ENCODE assay signal across 1 cellular context in the genomic region with DNA sequence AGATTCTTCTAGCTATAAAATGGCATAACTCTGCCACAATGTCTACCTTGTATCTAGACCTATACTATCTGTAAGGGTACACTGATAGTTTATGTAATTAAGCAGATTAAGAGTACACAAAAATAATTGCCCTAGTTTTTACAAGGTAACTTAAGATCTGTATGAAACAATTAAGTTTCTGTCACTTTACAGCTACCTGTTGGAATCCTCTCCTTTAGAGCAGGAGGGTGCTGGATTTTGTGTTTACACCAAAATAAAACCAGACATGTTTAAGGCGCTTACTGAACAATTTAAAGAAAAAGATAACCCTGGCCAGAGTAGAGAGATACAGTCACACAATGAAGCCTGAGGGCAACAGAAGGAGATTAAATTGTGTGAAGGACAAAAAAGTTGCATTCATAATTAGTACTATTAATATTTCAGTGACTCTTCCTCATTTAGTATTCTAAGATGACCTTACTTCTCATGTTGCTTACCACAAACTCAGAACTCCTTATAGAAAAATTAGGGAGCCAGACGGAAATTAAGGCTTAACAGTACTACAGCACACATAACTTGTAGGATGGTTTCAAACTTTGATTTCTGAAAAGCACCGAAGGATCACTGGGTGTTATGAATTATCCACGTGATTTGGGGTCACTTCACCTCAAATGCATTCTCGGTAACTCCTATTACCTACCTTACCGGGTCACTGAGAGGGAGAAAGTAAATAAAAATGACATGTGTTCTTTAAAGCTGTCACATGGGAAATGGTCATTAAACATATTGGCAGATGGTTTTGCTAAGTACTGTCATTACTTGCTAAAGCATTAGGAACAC.
TF ChIP-seq lines count a peak whose summit lies in the region.

No MANE protein-coding gene starts in this region.

TF ChIP-seq in HepG2, 621 proteins besides CTCF, POLR2A, EP300 and RAD21 (continued from another document and continues in another):
- TF ChIP-seq HNF1A (IDR thresholded peaks at IDR 0.05; ENCODE audit: low read depth) (peak; percentile 20; the same call in 1 of the 2 replicates), HNF1A (CRISPR knock-in tag; IDR thresholded peaks at IDR 0.05; ENCODE audit: borderline replicate concordance) (no peak), ZNF816 (CRISPR knock-in tag; IDR thresholded peaks at IDR 0.05; ENCODE audit: borderline replicate concordance) (no peak; the same call in 1 of the 2 replicates), REPIN1 (CRISPR knock-in tag; IDR thresholded peaks at IDR 0.05; ENCODE audit: borderline replicate concordance, low read depth) (no peak), MIXL1 (CRISPR knock-in tag; IDR thresholded peaks at IDR 0.05) (no peak; the same call in 1 of the 2 replicates), ESRRA (CRISPR knock-in tag; IDR thresholded peaks at IDR 0.05; ENCODE audit: low read depth) (no peak), NR1H2 (CRISPR knock-in tag; IDR thresholded peaks at IDR 0.05; ENCODE audit: borderline replicate concordance, low read depth) (no peak), ZFP37 (CRISPR knock-in tag; IDR thresholded peaks at IDR 0.05; ENCODE audit: borderline replicate concordance) (peak; percentile 12; the same call in 1 of the 2 replicates), ATF4 (CRISPR knock-in tag; IDR thresholded peaks at IDR 0.05) (no peak), GABPB1 (CRISPR knock-in tag; IDR thresholded peaks at IDR 0.05) (no peak), ZNF674 (CRISPR knock-in tag; IDR thresholded peaks at IDR 0.05; ENCODE audit: low read depth) (0 out of 2 replicates have a peak, but pooled peaks have one; percentile 56), EHMT2 (IDR thresholded peaks at IDR 0.05; ENCODE audit: borderline replicate concordance, low read depth, low read length) (no peak), ZNF17 (CRISPR knock-in tag; IDR thresholded peaks at IDR 0.05) (peak; percentile 17; the same call in 1 of the 2 replicates), NONO (IDR thresholded peaks at IDR 0.05) (no peak), NONO (CRISPR knock-in tag; conservative IDR thresholded peaks at IDR 0.05) (no peak), ZNF33A (CRISPR knock-in tag; IDR thresholded peaks at IDR 0.05; ENCODE audit: borderline replicate concordance) (0 out of 2 replicates have a peak, but pooled peaks have one; percentile 69), ZSCAN9 (CRISPR knock-in tag; IDR thresholded peaks at IDR 0.05; ENCODE audit: borderline replicate concordance) (no peak; the same call in 1 of the 2 replicates), ZNF747 (CRISPR knock-in tag; IDR thresholded peaks at IDR 0.05; ENCODE audit: borderline replicate concordance) (0 out of 2 replicates have a peak, but pooled peaks have one; percentile 37), GLI4 (CRISPR knock-in tag; IDR thresholded peaks at IDR 0.05; ENCODE audit: borderline replicate concordance) (peak; percentile 3; the same call in 1 of the 2 replicates), SIX4 (CRISPR knock-in tag; IDR thresholded peaks at IDR 0.05) (no peak), ZNF776 (CRISPR knock-in tag; IDR thresholded peaks at IDR 0.05) (no peak), DRAP1 (CRISPR knock-in tag; IDR thresholded peaks at IDR 0.05) (no peak), ZNF251 (CRISPR knock-in tag; IDR thresholded peaks at IDR 0.05) (no peak)
- TF ChIP-seq, protein P1, sequence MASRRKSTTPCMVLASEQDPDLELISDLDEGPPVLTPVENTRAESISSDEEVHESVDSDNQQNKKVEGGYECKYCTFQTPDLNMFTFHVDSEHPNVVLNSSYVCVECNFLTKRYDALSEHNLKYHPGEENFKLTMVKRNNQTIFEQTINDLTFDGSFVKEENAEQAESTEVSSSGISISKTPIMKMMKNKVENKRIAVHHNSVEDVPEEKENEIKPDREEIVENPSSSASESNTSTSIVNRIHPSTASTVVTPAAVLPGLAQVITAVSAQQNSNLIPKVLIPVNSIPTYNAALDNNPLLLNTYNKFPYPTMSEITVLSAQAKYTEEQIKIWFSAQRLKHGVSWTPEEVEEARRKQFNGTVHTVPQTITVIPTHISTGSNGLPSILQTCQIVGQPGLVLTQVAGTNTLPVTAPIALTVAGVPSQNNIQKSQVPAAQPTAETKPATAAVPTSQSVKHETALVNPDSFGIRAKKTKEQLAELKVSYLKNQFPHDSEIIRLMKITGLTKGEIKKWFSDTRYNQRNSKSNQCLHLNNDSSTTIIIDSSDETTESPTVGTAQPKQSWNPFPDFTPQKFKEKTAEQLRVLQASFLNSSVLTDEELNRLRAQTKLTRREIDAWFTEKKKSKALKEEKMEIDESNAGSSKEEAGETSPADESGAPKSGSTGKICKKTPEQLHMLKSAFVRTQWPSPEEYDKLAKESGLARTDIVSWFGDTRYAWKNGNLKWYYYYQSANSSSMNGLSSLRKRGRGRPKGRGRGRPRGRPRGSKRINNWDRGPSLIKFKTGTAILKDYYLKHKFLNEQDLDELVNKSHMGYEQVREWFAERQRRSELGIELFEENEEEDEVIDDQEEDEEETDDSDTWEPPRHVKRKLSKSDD (CRISPR knock-in tag; IDR thresholded peaks at IDR 0.05; ENCODE audit: low read depth): no peak
- TF ChIP-seq, protein P2, sequence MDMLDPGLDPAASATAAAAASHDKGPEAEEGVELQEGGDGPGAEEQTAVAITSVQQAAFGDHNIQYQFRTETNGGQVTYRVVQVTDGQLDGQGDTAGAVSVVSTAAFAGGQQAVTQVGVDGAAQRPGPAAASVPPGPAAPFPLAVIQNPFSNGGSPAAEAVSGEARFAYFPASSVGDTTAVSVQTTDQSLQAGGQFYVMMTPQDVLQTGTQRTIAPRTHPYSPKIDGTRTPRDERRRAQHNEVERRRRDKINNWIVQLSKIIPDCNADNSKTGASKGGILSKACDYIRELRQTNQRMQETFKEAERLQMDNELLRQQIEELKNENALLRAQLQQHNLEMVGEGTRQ (IDR thresholded peaks at IDR 0.05; ENCODE audit: low read depth, low read length): no peak
- TF ChIP-seq, protein P2 (CRISPR knock-in tag; IDR thresholded peaks at IDR 0.05; ENCODE audit: borderline replicate concordance): peak; percentile 52
- TF ChIP-seq, protein P3, sequence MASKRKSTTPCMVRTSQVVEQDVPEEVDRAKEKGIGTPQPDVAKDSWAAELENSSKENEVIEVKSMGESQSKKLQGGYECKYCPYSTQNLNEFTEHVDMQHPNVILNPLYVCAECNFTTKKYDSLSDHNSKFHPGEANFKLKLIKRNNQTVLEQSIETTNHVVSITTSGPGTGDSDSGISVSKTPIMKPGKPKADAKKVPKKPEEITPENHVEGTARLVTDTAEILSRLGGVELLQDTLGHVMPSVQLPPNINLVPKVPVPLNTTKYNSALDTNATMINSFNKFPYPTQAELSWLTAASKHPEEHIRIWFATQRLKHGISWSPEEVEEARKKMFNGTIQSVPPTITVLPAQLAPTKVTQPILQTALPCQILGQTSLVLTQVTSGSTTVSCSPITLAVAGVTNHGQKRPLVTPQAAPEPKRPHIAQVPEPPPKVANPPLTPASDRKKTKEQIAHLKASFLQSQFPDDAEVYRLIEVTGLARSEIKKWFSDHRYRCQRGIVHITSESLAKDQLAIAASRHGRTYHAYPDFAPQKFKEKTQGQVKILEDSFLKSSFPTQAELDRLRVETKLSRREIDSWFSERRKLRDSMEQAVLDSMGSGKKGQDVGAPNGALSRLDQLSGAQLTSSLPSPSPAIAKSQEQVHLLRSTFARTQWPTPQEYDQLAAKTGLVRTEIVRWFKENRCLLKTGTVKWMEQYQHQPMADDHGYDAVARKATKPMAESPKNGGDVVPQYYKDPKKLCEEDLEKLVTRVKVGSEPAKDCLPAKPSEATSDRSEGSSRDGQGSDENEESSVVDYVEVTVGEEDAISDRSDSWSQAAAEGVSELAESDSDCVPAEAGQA (IDR thresholded peaks at IDR 0.05; ENCODE audit: low read depth): 0 out of 2 replicates have a peak, but pooled peaks have one; percentile 9
- TF ChIP-seq, protein P3 (CRISPR knock-in tag; IDR thresholded peaks at IDR 0.05; ENCODE audit: borderline replicate concordance): no peak
- TF ChIP-seq, protein P4, sequence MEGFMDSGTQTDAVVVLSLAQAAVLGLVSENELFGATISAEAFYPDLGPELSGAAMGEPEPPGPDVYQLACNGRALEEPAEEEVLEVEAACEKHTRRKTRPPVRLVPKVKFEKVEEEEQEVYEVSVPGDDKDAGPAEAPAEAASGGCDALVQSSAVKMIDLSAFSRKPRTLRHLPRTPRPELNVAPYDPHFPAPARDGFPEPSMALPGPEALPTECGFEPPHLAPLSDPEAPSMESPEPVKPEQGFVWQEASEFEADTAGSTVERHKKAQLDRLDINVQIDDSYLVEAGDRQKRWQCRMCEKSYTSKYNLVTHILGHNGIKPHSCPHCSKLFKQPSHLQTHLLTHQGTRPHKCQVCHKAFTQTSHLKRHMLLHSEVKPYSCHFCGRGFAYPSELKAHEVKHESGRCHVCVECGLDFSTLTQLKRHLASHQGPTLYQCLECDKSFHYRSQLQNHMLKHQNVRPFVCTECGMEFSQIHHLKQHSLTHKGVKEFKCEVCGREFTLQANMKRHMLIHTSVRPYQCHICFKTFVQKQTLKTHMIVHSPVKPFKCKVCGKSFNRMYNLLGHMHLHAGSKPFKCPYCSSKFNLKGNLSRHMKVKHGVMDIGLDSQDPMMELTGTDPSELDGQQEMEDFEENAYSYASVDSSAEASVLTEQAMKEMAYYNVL (CRISPR knock-in tag; IDR thresholded peaks at IDR 0.05; ENCODE audit: borderline replicate concordance): 0 out of 2 replicates have a peak, but pooled peaks have one; percentile 6
- TF ChIP-seq, protein P5, sequence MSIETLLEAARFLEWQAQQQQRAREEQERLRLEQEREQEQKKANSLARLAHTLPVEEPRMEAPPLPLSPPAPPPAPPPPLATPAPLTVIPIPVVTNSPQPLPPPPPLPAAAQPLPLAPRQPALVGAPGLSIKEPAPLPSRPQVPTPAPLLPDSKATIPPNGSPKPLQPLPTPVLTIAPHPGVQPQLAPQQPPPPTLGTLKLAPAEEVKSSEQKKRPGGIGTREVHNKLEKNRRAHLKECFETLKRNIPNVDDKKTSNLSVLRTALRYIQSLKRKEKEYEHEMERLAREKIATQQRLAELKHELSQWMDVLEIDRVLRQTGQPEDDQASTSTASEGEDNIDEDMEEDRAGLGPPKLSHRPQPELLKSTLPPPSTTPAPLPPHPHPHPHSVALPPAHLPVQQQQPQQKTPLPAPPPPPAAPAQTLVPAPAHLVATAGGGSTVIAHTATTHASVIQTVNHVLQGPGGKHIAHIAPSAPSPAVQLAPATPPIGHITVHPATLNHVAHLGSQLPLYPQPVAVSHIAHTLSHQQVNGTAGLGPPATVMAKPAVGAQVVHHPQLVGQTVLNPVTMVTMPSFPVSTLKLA (IDR thresholded peaks at IDR 0.05): peak; percentile 96
